In the genomic region with DNA sequence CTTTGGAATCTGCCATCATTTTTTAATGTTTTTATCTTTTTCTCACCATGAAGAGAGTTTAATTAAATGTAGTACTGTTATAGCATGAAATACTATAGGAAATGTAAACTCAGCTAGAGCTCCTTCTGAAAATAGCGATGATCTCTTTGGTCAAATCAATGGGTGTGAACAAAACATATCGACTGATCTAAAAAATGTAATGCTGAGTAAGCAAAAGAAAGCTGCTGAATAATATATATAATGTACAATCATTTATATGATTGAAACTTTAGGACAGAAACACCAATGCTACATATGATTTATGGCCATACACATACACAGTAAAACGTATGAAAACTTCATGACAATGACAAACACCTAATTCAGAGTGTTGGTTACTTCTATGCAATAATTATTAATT, we compare ENCODE assay signal across 11 cellular contexts.
"Had no signal": no experiment of that assay in that cellular context is flagged by ENCODE, and none has a peak within 500 bp of the region (broad histone marks: within the 10 kb centered on the region; RNA-seq: fewer than 3 reads in every experiment).

No MANE protein-coding gene starts in this region.

- ATAC-seq: GM23338, HCT116 had no signal

- H3K9ac ChIP-seq: GM23248 had no signal

- H3K4me2 ChIP-seq: GM23338 had no signal

- H3K4me1 ChIP-seq: HAP-1 had no signal

- H3K9me3 ChIP-seq: HAP-1 had no signal

- H2AFZ ChIP-seq: GM23248, GM23338 had no signal

- H3K36me3 ChIP-seq: HAP-1 had no signal

- H3K27ac ChIP-seq: GM23248 had no signal

- H3K4me3 ChIP-seq: GM23248, GM23338, HAP-1 had no signal

- FAIRE-seq: H1, H54 had no signal

- DNase-seq: GM23248, GOT3, H7, H9, HCEC 1CT, HFFc6 had no signal
